15 cellular contexts compared by ENCODE assay signal in the genomic region with DNA sequence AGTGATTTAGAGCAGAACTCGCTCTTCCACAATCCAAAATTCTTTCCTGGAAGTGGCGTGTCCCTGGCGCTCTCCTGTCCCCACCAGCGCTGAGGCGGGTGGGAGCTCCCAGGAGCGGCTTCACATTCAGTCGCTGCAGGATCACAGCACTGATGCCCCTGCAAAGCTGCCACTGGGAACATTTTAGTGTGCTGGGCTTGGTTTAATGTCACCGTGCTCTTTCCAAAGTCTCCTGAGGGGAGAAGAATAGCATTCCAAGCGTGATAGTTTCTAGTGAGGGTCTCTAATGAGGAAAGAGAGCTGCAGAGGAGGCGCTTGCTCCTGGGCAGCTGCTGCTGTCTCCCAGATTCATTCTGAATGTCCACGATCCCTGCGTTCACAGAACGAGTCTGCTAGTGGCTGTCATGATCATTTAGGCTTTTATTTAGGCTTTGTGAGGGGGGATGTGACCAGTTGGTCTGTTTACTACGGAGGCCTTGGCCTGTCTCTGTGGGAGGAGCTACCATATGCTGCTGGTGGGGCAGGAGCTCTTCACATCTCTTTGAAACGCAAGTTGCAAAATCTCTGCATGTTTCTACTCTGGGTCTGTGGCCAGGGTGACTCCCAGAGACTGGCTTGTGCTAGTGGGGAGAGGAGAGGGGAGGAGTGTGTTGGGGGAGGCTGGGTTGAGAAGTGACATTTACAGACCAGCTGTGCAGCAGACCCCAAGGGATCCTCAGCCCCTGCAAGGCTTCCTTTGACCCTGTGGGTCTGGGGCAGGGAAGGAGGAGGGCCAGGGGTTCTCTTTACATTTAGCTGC. TPM values are rescaled to one million over a fixed set of nuclear protein-coding genes. Genes with fewer than 3 reads are reported as not detected.
DNase-seq lines count a peak whose midpoint lies in the region; ATAC-seq and TF ChIP-seq lines count a peak whose summit lies in the region.
"Had no signal": no experiment of that assay in that cellular context is flagged by ENCODE, and none has a peak within 500 bp of the region (broad histone marks: within the 10 kb centered on the region; RNA-seq: fewer than 3 reads in every experiment).

No MANE protein-coding gene starts in this region.

- ATAC-seq in left ventricle myocardium superior (peak; percentile 81), psoas muscle (peak in 3 of 4 donors; percentile 38 to 57 (median 44)), HG02642 (IDR thresholded peaks at IDR 0.05; ENCODE audit: poor library complexity, unreplicated experiment) (no peak), GM18867 (IDR thresholded peaks at IDR 0.05; ENCODE audit: unreplicated experiment) (no peak)
- ATAC-seq: HCT116 had no signal

- H3K36me3 ChIP-seq in psoas muscle (ENCODE audit: insufficient read depth in 1 of 2, low read depth in 1 of 2) (no peaks in the 10 kb centered on the region), sigmoid colon (no peaks in the 10 kb centered on the region)
- H3K36me3 ChIP-seq: gastrocnemius medialis, WERI-Rb-1 had no signal

- intact Hi-C loops in left ventricle myocardium superior (cut with micrococcal nuclease), result no loop called here
- intact Hi-C loops in psoas muscle (cut with DNase I), result no loop called here
- intact Hi-C loops in sigmoid colon (cut with DNase I), result no loop called here

- H3K27ac ChIP-seq in psoas muscle, result no peak overlapping the region
- no peak overlapping the region for H3K27ac ChIP-seq in sigmoid colon
- H3K27ac ChIP-seq: gastrocnemius medialis, WERI-Rb-1 had no signal

- no peak for TF ChIP-seq EP300 in sigmoid colon (IDR thresholded peaks at IDR 0.05)

- H3K4me3 ChIP-seq in psoas muscle, result no peak overlapping the region
- no peak overlapping the region for H3K4me3 ChIP-seq in sigmoid colon
- H3K4me3 ChIP-seq: gastrocnemius medialis had no signal

- DNase-seq in ELF-1 (ENCODE audit: low read depth, low spot score), result peak; percentile 66
- peak; percentile 83 for DNase-seq in amniotic epithelial cell (ENCODE audit: low read depth)
- no peak for DNase-seq in left ventricle myocardium superior
- DNase-seq in psoas muscle, result no peak
- no peak for DNase-seq in sigmoid colon
- no peak for DNase-seq in mesenteric fat pad (ENCODE audit: low spot score)
- DNase-seq: activated CD8-positive, alpha-beta memory T cell treated with anti-CD3 and anti-CD28 coated beads, Interleukin-2, amount 50 U/mL, for 4 hours; activated naive CD8-positive, alpha-beta T cell treated with anti-CD3 and anti-CD28 coated beads, Interleukin-2, amount 10 ng/mL, durations not matched to agents 7 days and 5 days; dermis blood vessel endothelial cell; gastrocnemius medialis; occipital lobe; WERI-Rb-1 had no signal

- H3K4me1 ChIP-seq in psoas muscle (peaks cover 3% of the 10 kb centered on the region), sigmoid colon (no peaks in the 10 kb centered on the region)
- H3K4me1 ChIP-seq: gastrocnemius medialis had no signal

- H3K27me3 ChIP-seq in psoas muscle (ENCODE audit: insufficient read depth in 3 of 3, low read length in 2 of 3) (no peaks in the 10 kb centered on the region), sigmoid colon (no peaks in the 10 kb centered on the region)
- H3K27me3 ChIP-seq: gastrocnemius medialis had no signal

- WGBS in psoas muscle, 3 donors, result 43 to 48% (median 47%) methylated on average over 15 of the region's 15 CpGs
- 77 to 84% methylated on average over 15 of the region's 15 CpGs for WGBS in sigmoid colon, 2 donors

- no peak for TF ChIP-seq CTCF in psoas muscle (IDR thresholded peaks at IDR 0.05)
- TF ChIP-seq CTCF in sigmoid colon (IDR thresholded peaks at IDR 0.05), result no peak

- H3K9me3 ChIP-seq in psoas muscle, result no peaks in the 10 kb centered on the region
- H3K9me3 ChIP-seq in sigmoid colon, result no peaks in the 10 kb centered on the region
- H3K9me3 ChIP-seq: gastrocnemius medialis had no signal

- TF ChIP-seq POLR2A in sigmoid colon (IDR thresholded peaks at IDR 0.05), result no peak

RNA-seq across cellular contexts. Expression of gene OLFML3, which starts 23.4 kb away (rescaled TPM):
- 10.8 TPM for total RNA-seq in left ventricle myocardium superior
- 10 to 100 TPM in 2 of 4 donors, 1 to 10 TPM in 2; 8.2 to 15.8 (median 10.7) TPM for total RNA-seq in psoas muscle
- polyA plus RNA-seq in psoas muscle, result 10 to 100 TPM in 1 of 3 donors, 1 to 10 TPM in 2; 6.4 to 13.5 (median 9.9) TPM
- total RNA-seq in sigmoid colon, result 100 to 1,000 TPM in 3 of 4 donors, 10 to 100 TPM in 1; 94.0 to 149 (median 132) TPM
- 10 to 100 TPM; 14.1 to 23.8 (median 21.0) TPM for polyA plus RNA-seq in sigmoid colon
- total RNA-seq in mesenteric fat pad, result 44.3 TPM

Comparison
In these comparisons a context has a peak if more than half of its experiments do, and no peak if none do; other contexts are left out.
1. DNase-seq: peak in ELF-1 (single experiment) and amniotic epithelial cell (single experiment); none in left ventricle myocardium superior (single experiment), psoas muscle (0 of 2), sigmoid colon (single experiment) and mesenteric fat pad (single experiment).
2. ATAC-seq: peak in left ventricle myocardium superior (single experiment) and psoas muscle (3 of 4); none in HG02642 (single experiment) and GM18867 (single experiment).